ENCODE assay signal across 8 cellular contexts in genomic region chr18:10559566-10560456, GRCh38. TPM values are rescaled to one million over a fixed set of nuclear protein-coding genes. Genes with fewer than 3 reads are reported as not detected.
DNase-seq lines count a peak whose midpoint lies in the region; ATAC-seq and TF ChIP-seq lines count a peak whose summit lies in the region.

No MANE protein-coding gene starts in this region.

- no peaks in the 10 kb centered on the region for H3K9me3 Mint-ChIP-seq in activated CD8-positive, alpha-beta T cell treated with anti-CD3 and anti-CD28 coated beads for 36 hours

- H3K4me3 Mint-ChIP-seq in activated CD8-positive, alpha-beta T cell treated with anti-CD3 and anti-CD28 coated beads for 36 hours: no peak overlapping the region

- H3K27me3 Mint-ChIP-seq in activated CD8-positive, alpha-beta T cell treated with anti-CD3 and anti-CD28 coated beads for 36 hours: no peaks in the 10 kb centered on the region

- peaks cover 20% of the 10 kb centered on the region for H3K36me3 Mint-ChIP-seq in activated CD8-positive, alpha-beta T cell treated with anti-CD3 and anti-CD28 coated beads for 36 hours (ENCODE audit: low read depth)

- intact Hi-C loops in activated CD8-positive, alpha-beta T cell treated with anti-CD3 and anti-CD28 coated beads for 36 hours (cut with micrococcal nuclease): no loop called here

- ATAC-seq in GM18498 (IDR thresholded peaks at IDR 0.05; ENCODE audit: unreplicated experiment) (peak; percentile 45), HG02623 (IDR thresholded peaks at IDR 0.05; ENCODE audit: unreplicated experiment) (peak; percentile 36), GM18519 (IDR thresholded peaks at IDR 0.05; ENCODE audit: low FRiP score, unreplicated experiment) (no peak)
- ATAC-seq in activated CD8-positive, alpha-beta T cell treated with anti-CD3 and anti-CD28 coated beads for 36 hours: peak; percentile 64

- H3K27ac Mint-ChIP-seq in activated CD8-positive, alpha-beta T cell treated with anti-CD3 and anti-CD28 coated beads for 36 hours: no peak overlapping the region

- DNase-seq in activated CD8-positive, alpha-beta T cell treated with anti-CD3 and anti-CD28 coated beads for 36 hours: peak; percentile 36
- DNase-seq in iPS-NIHi7 (ENCODE audit: extremely low spot score): peak; percentile 55
- peak; percentile 24 for DNase-seq in superior temporal gyrus (ENCODE audit: extremely low spot score)
- no peak for DNase-seq in NCI-H2107 (lab: John Stamatoyannopoulos, UW)
- no peak for DNase-seq in GDM1 (lab: John Stamatoyannopoulos, UW)

- TF ChIP-seq CTCF in activated CD8-positive, alpha-beta T cell treated with anti-CD3 and anti-CD28 coated beads for 36 hours (IDR thresholded peaks at IDR 0.05): no peak

- CTCF ChIA-PET in activated CD8-positive, alpha-beta T cell treated with anti-CD3 and anti-CD28 coated beads for 36 hours (lab: Charles Lee): interaction anchor here (0.6 to 2.7 kb wide), 23 partner anchors 9 to 998 kb away, joined by 3 to 14 read pairs (median 4); partner anchors contain the start of gene NAPG

- POLR2A ChIA-PET in activated CD8-positive, alpha-beta T cell treated with anti-CD3 and anti-CD28 coated beads for 36 hours (lab: Charles Lee): no interaction called here

- H3K4me1 Mint-ChIP-seq in activated CD8-positive, alpha-beta T cell treated with anti-CD3 and anti-CD28 coated beads for 36 hours (ENCODE audit: low read depth): peaks cover 6% of the 10 kb centered on the region

RNA-seq across cellular contexts. Expression of gene NAPG, which starts 34.0 kb away (rescaled TPM):
- total RNA-seq in activated CD8-positive, alpha-beta T cell treated with anti-CD3 and anti-CD28 coated beads for 36 hours: 10 to 100 TPM; 27.5 to 29.7 TPM

Comparison
In these comparisons a context has a peak if more than half of its experiments do, and no peak if none do; other contexts are left out.
1. DNase-seq: peak in activated CD8-positive, alpha-beta T cell treated with anti-CD3 and anti-CD28 coated beads for 36 hours (single experiment), iPS-NIHi7 (single experiment) and superior temporal gyrus (single experiment); none in NCI-H2107 (single experiment) and GDM1 (single experiment).